Comparison of ENCODE assay signal across 8 cellular contexts in the genomic region with DNA sequence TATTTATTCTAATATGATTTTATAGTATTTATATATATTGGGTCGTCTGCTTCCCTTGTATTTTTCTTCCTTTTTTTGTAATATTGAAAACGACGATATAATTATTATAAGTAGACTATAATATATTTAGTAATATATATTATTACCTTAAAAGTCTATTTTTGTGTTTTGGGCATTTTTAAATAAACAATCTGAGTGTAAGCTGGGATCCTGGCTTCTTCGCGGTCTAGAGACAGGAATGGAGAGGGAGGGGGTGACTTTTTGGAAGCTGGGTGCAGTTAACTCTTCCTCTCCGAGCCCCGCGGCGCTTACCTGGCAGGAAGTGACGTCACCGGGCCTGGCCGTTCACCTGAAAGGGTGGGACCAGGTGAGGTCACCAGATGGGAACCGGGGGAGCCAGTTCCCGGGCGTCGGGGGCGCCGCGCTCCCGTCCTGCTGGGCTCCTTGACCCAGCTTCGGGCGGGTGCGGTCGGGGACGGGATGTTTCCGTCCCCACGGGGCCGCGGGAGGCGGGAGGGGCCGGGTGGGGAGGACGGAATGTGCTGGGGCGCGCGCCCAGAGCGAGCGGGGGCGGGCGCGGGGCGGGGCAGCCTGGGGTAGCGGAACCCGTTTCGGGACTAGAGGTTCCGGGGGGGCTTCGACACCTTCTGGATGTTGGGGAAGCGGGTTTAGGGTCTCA. TPM values are rescaled to one million over a fixed set of nuclear protein-coding genes. Genes with fewer than 3 reads are reported as not detected.
DNase-seq lines count a peak whose midpoint lies in the region; ATAC-seq and TF ChIP-seq lines count a peak whose summit lies in the region.

No MANE protein-coding gene starts in this region.

- peak overlapping the region; percentile 94 for H3K4me2 ChIP-seq in smooth muscle cell

- peaks cover 41% of the 10 kb centered on the region for H3K79me2 ChIP-seq in smooth muscle cell (ENCODE audit: low read depth)

- TF ChIP-seq CTCF in GM10266 (IDR thresholded peaks at IDR 0.05; ENCODE audit: control insufficient read depth, insufficient read depth, low read depth, missing control alignments) (no peak), smooth muscle cell (IDR thresholded peaks at IDR 0.05; ENCODE audit: borderline replicate concordance, insufficient read depth, poor library complexity, severe bottlenecking) (no peak)

- H3K4me3 ChIP-seq in smooth muscle cell = peak overlapping the region; percentile 96

- peaks cover 13% of the 10 kb centered on the region for H3K4me1 ChIP-seq in smooth muscle cell (ENCODE audit: low read depth)

- peaks cover 25% of the 10 kb centered on the region for H4K20me1 ChIP-seq in smooth muscle cell (ENCODE audit: low read depth)

- no peak for ATAC-seq in HG03025 (IDR thresholded peaks at IDR 0.05; ENCODE audit: low FRiP score, unreplicated experiment)
- ATAC-seq in GM19328 (IDR thresholded peaks at IDR 0.05; ENCODE audit: unreplicated experiment) = no peak

- in situ Hi-C loops in T47D (cut with HindIII; ENCODE audit: low pct_unique_long_range_greater_than_20kb, low sequenced_read_pairs) = no loop called here

- H3K9me3 ChIP-seq in smooth muscle cell (replicated peaks; ENCODE audit: low read depth) = no peaks in the 10 kb centered on the region

- no peaks in the 10 kb centered on the region for H3K27me3 ChIP-seq in smooth muscle cell (ENCODE audit: low read depth)

- H3K36me3 ChIP-seq in smooth muscle cell (ENCODE audit: low read depth) = no peaks in the 10 kb centered on the region

- no peak overlapping the region for H2AFZ ChIP-seq in smooth muscle cell (ENCODE audit: low read depth)

- peak; percentile 72 for DNase-seq in GM10266 (ENCODE audit: extremely low spot score)
- DNase-seq in NCI-H1417 treated with DMSO at 0.1 percent for 48 hours (lab: John Stamatoyannopoulos, UW) = peak; percentile 27
- DNase-seq in UCSD-AML1 (lab: John Stamatoyannopoulos, UW; ENCODE audit: unreplicated experiment) = peak; percentile 78
- peak; percentile 80 to 96 for DNase-seq in T47D (ENCODE audit: low read depth in 1 of 2, low spot score in 1 of 2)
- DNase-seq in iPS-NIHi7 (ENCODE audit: extremely low spot score) = peak; percentile 81
- no peak for DNase-seq in smooth muscle cell (lab: John Stamatoyannopoulos, UW; ENCODE audit: unreplicated experiment)

- WGBS in smooth muscle cell (ENCODE audit: low lambda C conversion rate) = 2% methylated on average over 32 of the region's 47 CpGs

- H3F3A ChIP-seq in smooth muscle cell (ENCODE audit: low read depth) = peaks cover 25% of the 10 kb centered on the region

- H3K27ac ChIP-seq in smooth muscle cell (ENCODE audit: low read depth) = peak overlapping the region; percentile 95

- peak overlapping the region; percentile 92 for H3K9ac ChIP-seq in smooth muscle cell (ENCODE audit: low read depth)

RNA-seq across cellular contexts. Expression of gene ZFP36, which starts 2.7 kb away (rescaled TPM):
- 31.5 and 44.7 TPM in 2 replicates for total RNA-seq in smooth muscle cell
- polyA plus RNA-seq in smooth muscle cell = 281 and 303 TPM in 2 replicates

RNA-seq across cellular contexts. Expression of gene PLEKHG2, which starts 3.1 kb away (rescaled TPM):
- 16.3 and 42.2 TPM in 2 replicates for total RNA-seq in smooth muscle cell
- 33.0 and 51.9 TPM in 2 replicates for polyA plus RNA-seq in smooth muscle cell

RNA-seq across cellular contexts. Expression of gene MED29, which starts 18.2 kb away (rescaled TPM):
- 23.0 and 23.8 TPM in 2 replicates for total RNA-seq in smooth muscle cell
- 36.3 and 37.7 TPM in 2 replicates for polyA plus RNA-seq in smooth muscle cell

RNA-seq across cellular contexts. Expression of gene PAF1, which starts 18.4 kb away (rescaled TPM):
- 27.8 and 29.8 TPM in 2 replicates for total RNA-seq in smooth muscle cell
- polyA plus RNA-seq in smooth muscle cell = 35.8 and 42.7 TPM in 2 replicates

RNA-seq across cellular contexts. Expression of gene RPS16, which starts 26.4 kb away (rescaled TPM):
- 82.2 and 97.1 TPM in 2 replicates for total RNA-seq in smooth muscle cell
- polyA plus RNA-seq in smooth muscle cell = 539 and 567 TPM in 2 replicates
